Comparison of ENCODE assay signal across 9 cellular contexts in the genomic region with DNA sequence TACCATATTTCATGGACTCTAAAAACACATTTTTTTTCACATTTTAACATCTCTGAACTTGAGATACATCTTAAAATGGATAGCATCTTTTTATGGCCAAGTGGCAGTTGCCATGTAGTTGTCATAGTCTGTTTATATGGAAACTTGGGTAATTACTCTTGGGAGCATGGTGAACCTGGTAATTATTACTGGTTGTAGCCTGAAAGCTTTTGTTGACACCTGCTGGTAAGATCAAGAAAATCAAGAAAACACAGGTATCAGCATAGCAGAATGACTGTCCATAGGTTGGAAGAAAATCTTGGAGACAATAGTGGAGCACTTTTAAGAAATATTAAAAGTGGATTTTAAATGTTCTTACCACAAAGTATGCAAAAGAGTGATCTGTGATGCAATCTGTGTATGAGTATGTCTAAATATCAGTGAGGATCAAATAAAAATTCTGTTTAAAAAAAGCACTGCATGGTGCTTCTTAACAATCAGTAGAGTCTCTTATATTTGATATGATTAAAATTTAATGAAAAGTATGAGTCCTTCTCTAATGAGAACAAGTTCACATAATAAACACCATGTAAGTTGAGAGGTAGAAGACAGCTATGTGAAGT. TPM values are rescaled to one million over a fixed set of nuclear protein-coding genes. Genes with fewer than 3 reads are reported as not detected.
A peak's percentile ranks its signal among the peaks of the same experiment; 100 is the strongest.
DNase-seq lines count a peak whose midpoint lies in the region; ATAC-seq and TF ChIP-seq lines count a peak whose summit lies in the region.
"Had no signal": no experiment of that assay in that cellular context is flagged by ENCODE, and none has a peak within 500 bp of the region (broad histone marks: within the 10 kb centered on the region; RNA-seq: fewer than 3 reads in every experiment).

No MANE protein-coding gene starts in this region.

- peak; percentile 20 for TF ChIP-seq CTCF in GM12864 (IDR thresholded peaks at IDR 0.05; ENCODE audit: low read depth, low read length, missing control alignments)
- peak; percentile 47 for TF ChIP-seq CTCF in SK-N-SH (IDR thresholded peaks at IDR 0.05)

- no peak overlapping the region for H3K9ac ChIP-seq in SK-N-SH

- H2AFZ ChIP-seq in SK-N-SH (ENCODE audit: low read depth) = no peak overlapping the region

- H3K4me3 ChIP-seq in GM12864 (ENCODE audit: low read depth, low read length) (no peak overlapping the region), SK-N-SH (ENCODE audit: low read depth in 2 of 2, low read length in 1 of 2) (no peak overlapping the region)
- H3K4me3 ChIP-seq in effector memory CD4-positive, alpha-beta T cell (ENCODE audit: insufficient read depth, low read depth, low read length, poor library complexity, severe bottlenecking) = no peak overlapping the region
- H3K4me3 ChIP-seq: SJSA1 had no signal

- no peaks in the 10 kb centered on the region for H3K9me3 ChIP-seq in SK-N-SH
- H3K9me3 ChIP-seq in effector memory CD4-positive, alpha-beta T cell (ENCODE audit: control insufficient read depth, low read length) = no peaks in the 10 kb centered on the region
- H3K9me3 ChIP-seq: SJSA1 had no signal

- TF ChIP-seq EP300 in Ishikawa (IDR thresholded peaks at IDR 0.05; ENCODE audit: borderline replicate concordance) (no peak), SK-N-SH (IDR thresholded peaks at IDR 0.05; ENCODE audit: borderline replicate concordance in 1 of 2, low read depth in 1 of 2, low read length in 1 of 2) (no peak)

- H3F3A ChIP-seq in SK-N-SH (replicated peaks; ENCODE audit: insufficient read depth) = no peaks in the 10 kb centered on the region

- TF ChIP-seq RAD21 in Ishikawa (IDR thresholded peaks at IDR 0.05; ENCODE audit: low read depth) = peak; percentile 63
- TF ChIP-seq RAD21 in SK-N-SH (IDR thresholded peaks at IDR 0.05; ENCODE audit: low read length) = peak; percentile 70

- H3K79me2 ChIP-seq in SK-N-SH (ENCODE audit: insufficient read depth) = no peaks in the 10 kb centered on the region

- H3K27ac ChIP-seq in SK-N-SH (ENCODE audit: low read depth in 2 of 2, low read length in 1 of 2) = peak overlapping the region in 1 of 2 experiments; percentile 50; a peak in 2 of 4 replicates
- H3K27ac ChIP-seq in effector memory CD4-positive, alpha-beta T cell (ENCODE audit: insufficient read depth, low read length, poor library complexity, severe bottlenecking) = no peak overlapping the region
- H3K27ac ChIP-seq: SJSA1 had no signal

- DNase-seq in GM12864 (ENCODE audit: low read depth) (peak; percentile 10), SK-N-SH (peak; percentile 5), left colon (no peak), activated gamma-delta T cell treated with Interleukin-2 at 50 U/mL for 16 hours (no peak)
- DNase-seq in effector memory CD4-positive, alpha-beta T cell = no peak
- DNase-seq in stimulated activated CD4-positive, alpha-beta T cell treated with anti-CD3 and anti-CD28 coated beads, Interleukin-2, amount 100 ng/mL, for 24 hours = no peak

- no peaks in the 10 kb centered on the region for H3K9me2 ChIP-seq in SK-N-SH

- POLR2A ChIA-PET in SK-N-SH (lab: Yijun Ruan, JAX) = interaction anchor here (1.7 kb wide), 1 partner anchor 9 kb away, joined by 4 read pairs; no protein-coding TSS in a partner anchor

- no peaks in the 10 kb centered on the region for H4K20me1 ChIP-seq in SK-N-SH (ENCODE audit: insufficient read depth)

- no peak overlapping the region for H3K4me2 ChIP-seq in SK-N-SH

- peaks cover 0 to 9% of the 10 kb centered on the region in 2 experiments; a peak in 2 of 4 replicates for H3K4me1 ChIP-seq in SK-N-SH (ENCODE audit: control insufficient read depth in 1 of 2, insufficient read depth in 2 of 2, low read depth in 1 of 2, low read length in 1 of 2)
- no peaks in the 10 kb centered on the region for H3K4me1 ChIP-seq in effector memory CD4-positive, alpha-beta T cell (ENCODE audit: control insufficient read depth, insufficient read depth, low read length, poor library complexity, severe bottlenecking)

- ATAC-seq in left colon (peak; percentile 65), GM21825 (IDR thresholded peaks at IDR 0.05; ENCODE audit: unreplicated experiment) (no peak)

- no peaks in the 10 kb centered on the region for H3K27me3 ChIP-seq in SK-N-SH (ENCODE audit: insufficient read depth)
- H3K27me3 ChIP-seq in effector memory CD4-positive, alpha-beta T cell (replicated peaks; ENCODE audit: control insufficient read depth, insufficient read depth, low read length, poor library complexity, severe bottlenecking) = no peaks in the 10 kb centered on the region
- H3K27me3 ChIP-seq: SJSA1 had no signal

- CTCF ChIA-PET in SK-N-SH (lab: Yijun Ruan, JAX) = interaction anchor here (0.6 to 2.3 kb wide), 11 partner anchors 10 to 201 kb away, joined by 3 to 9 read pairs (median 4); partner anchors contain the start of gene TTC8

- H3K36me3 ChIP-seq in SK-N-SH (replicated peaks in 1 of 2; ENCODE audit: control insufficient read depth in 1 of 2, insufficient read depth in 2 of 2, low read length in 1 of 2) = peaks cover 43 to 78% of the 10 kb centered on the region in 2 experiments
- H3K36me3 ChIP-seq in effector memory CD4-positive, alpha-beta T cell (ENCODE audit: control insufficient read depth, insufficient read depth, low read length) = no peaks in the 10 kb centered on the region

- intact Hi-C loops in left colon (cut with DNase I, micrococcal nuclease) = no loop called here

TF ChIP-seq in Ishikawa, 13 proteins besides CTCF, POLR2A, EP300 and RAD21 (continues in another document):
- TF ChIP-seq, protein P1, sequence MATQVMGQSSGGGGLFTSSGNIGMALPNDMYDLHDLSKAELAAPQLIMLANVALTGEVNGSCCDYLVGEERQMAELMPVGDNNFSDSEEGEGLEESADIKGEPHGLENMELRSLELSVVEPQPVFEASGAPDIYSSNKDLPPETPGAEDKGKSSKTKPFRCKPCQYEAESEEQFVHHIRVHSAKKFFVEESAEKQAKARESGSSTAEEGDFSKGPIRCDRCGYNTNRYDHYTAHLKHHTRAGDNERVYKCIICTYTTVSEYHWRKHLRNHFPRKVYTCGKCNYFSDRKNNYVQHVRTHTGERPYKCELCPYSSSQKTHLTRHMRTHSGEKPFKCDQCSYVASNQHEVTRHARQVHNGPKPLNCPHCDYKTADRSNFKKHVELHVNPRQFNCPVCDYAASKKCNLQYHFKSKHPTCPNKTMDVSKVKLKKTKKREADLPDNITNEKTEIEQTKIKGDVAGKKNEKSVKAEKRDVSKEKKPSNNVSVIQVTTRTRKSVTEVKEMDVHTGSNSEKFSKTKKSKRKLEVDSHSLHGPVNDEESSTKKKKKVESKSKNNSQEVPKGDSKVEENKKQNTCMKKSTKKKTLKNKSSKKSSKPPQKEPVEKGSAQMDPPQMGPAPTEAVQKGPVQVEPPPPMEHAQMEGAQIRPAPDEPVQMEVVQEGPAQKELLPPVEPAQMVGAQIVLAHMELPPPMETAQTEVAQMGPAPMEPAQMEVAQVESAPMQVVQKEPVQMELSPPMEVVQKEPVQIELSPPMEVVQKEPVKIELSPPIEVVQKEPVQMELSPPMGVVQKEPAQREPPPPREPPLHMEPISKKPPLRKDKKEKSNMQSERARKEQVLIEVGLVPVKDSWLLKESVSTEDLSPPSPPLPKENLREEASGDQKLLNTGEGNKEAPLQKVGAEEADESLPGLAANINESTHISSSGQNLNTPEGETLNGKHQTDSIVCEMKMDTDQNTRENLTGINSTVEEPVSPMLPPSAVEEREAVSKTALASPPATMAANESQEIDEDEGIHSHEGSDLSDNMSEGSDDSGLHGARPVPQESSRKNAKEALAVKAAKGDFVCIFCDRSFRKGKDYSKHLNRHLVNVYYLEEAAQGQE (IDR thresholded peaks at IDR 0.05; ENCODE audit: low read depth) = no peak
- TF ChIP-seq, protein P2, sequence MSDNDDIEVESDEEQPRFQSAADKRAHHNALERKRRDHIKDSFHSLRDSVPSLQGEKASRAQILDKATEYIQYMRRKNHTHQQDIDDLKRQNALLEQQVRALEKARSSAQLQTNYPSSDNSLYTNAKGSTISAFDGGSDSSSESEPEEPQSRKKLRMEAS (IDR thresholded peaks at IDR 0.05) = no peak
- TF ChIP-seq FOXM1 (IDR thresholded peaks at IDR 0.05; ENCODE audit: borderline replicate concordance, low read depth) = no peak
- TF ChIP-seq EGR1 (IDR thresholded peaks at IDR 0.05) = no peak
- TF ChIP-seq YY1 (IDR thresholded peaks at IDR 0.05; ENCODE audit: low read depth) = no peak

TF ChIP-seq in SK-N-SH, 30 proteins besides CTCF, POLR2A, EP300 and RAD21:
- TF ChIP-seq FOSL2 (IDR thresholded peaks at IDR 0.05; ENCODE audit: borderline replicate concordance, low read depth) (no peak), SMC3 (IDR thresholded peaks at IDR 0.05; ENCODE audit: low read depth, low read length) (peak; percentile 36)

RNA-seq across cellular contexts. Expression of gene TTC8, which starts 44.2 kb away (rescaled TPM):
- 51.6 and 73.9 TPM in 2 replicates for polyA plus RNA-seq in SK-N-SH (2012; rRNA removed)
- 62.8 and 66.2 TPM in 2 replicates for polyA plus RNA-seq in SK-N-SH (2012; cell fraction: cytosol; rRNA removed)
- polyA plus RNA-seq in SK-N-SH (2012; cell fraction: nucleus; rRNA removed) = 58.0 and 80.1 TPM in 2 replicates
- total RNA-seq in left colon = 10 to 100 TPM; 13.4 to 16.3 TPM

Comparison
In these comparisons a context has a peak if more than half of its experiments do, and no peak if none do; other contexts are left out.
1. DNase-seq: peak in GM12864 (single experiment) and SK-N-SH (single experiment); none in left colon (0 of 2), effector memory CD4-positive, alpha-beta T cell (0 of 3), stimulated activated CD4-positive, alpha-beta T cell treated with anti-CD3 and anti-CD28 coated beads, Interleukin-2, amount 100 ng/mL, for 24 hours (0 of 2) and activated gamma-delta T cell treated with Interleukin-2 at 50 U/mL for 16 hours (single experiment).